In the genomic region with DNA sequence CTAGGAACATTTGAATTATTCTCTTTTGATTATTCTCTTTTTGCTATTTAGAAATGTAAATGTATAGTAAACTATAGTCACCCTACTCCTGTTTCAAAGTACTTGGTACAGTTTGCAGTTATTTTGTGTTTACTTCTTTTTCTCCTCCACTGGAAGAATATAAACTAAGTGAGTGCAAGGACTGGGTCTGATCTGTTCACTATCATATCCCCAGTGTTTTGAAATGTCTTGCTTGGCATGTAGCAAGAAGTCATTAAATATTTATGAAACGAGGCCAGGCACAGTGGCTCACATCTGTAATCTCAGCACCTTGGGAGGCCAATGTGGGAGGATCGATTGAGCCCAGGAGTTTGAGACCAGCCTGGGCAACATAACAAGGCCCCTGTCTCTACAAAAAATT, we compare ENCODE assay signal across 25 cellular contexts. TPM values are rescaled to one million over a fixed set of nuclear protein-coding genes. Genes with fewer than 3 reads are reported as not detected.
A peak's percentile ranks its signal among the peaks of the same experiment; 100 is the strongest.
DNase-seq lines count a peak whose midpoint lies in the region; ATAC-seq, FAIRE-seq and TF ChIP-seq lines count a peak whose summit lies in the region.
"Had no signal": no experiment of that assay in that cellular context is flagged by ENCODE, and none has a peak within 500 bp of the region (broad histone marks: within the 10 kb centered on the region; RNA-seq: fewer than 3 reads in every experiment).

No MANE protein-coding gene starts in this region.

- H2BK15ac ChIP-seq in IMR-90 (ENCODE audit: low read depth, low read length): no peak overlapping the region

- DNase-seq in cardiac muscle cell (ENCODE audit: low read depth in 1 of 2, low spot score in 1 of 2) (no peak), left ventricle myocardium superior (no peak), IMR-90 (no peak), fibroblast of villous mesenchyme (ENCODE audit: low read depth) (peak; percentile 62), small intestine (no peak), HAP-1 (ENCODE audit: low spot score in 2 of 2) (no peak)
- DNase-seq in activated naive CD4-positive, alpha-beta T cell (lab: John Stamatoyannopoulos, UW): no peak
- DNase-seq: ACHN; Caco-2; CD4-positive, alpha-beta T cell; DMS 273 treated with DMSO at 0.1 percent for 48 hours; DMS79 treated with DMSO at 0.1 percent for 48 hours; H7; KBM-7; MM.1S; NCI-H1048; NCI-H1417 treated with DMSO at 0.1 percent for 48 hours; NCI-H187; NCI-H446; NCI-H526 treated with DMSO at 0.1 percent for 48 hours; OCI-M1 had no signal

- H3K79me1 ChIP-seq in IMR-90 (ENCODE audit: low read depth in 1 of 2, low read length in 2 of 2): peaks cover 34 to 61% of the 10 kb centered on the region in 2 experiments

- peaks cover 8% of the 10 kb centered on the region; the same call in 1 of the 2 replicates for H4K20me1 ChIP-seq in IMR-90 (ENCODE audit: insufficient read depth, low read length)

- no peak for TF ChIP-seq RAD21 in IMR-90 (IDR thresholded peaks at IDR 0.05; ENCODE audit: low read length)

- CTCF ChIA-PET in IMR-90 (lab: Yijun Ruan, JAX): interaction anchor here (1.9 kb wide), 1 partner anchor 14 kb away, joined by 4 read pairs; no protein-coding TSS in a partner anchor

- no peak for TF ChIP-seq CTCF in cardiac muscle cell (IDR thresholded peaks at IDR 0.05; ENCODE audit: low read depth, low read length)
- TF ChIP-seq CTCF in IMR-90 (conservative IDR thresholded peaks at IDR 0.05; ENCODE audit: low read depth, low read length): no peak
- TF ChIP-seq CTCF in fibroblast of villous mesenchyme (IDR thresholded peaks at IDR 0.05; ENCODE audit: insufficient read depth, low read depth, low read length): no peak

- H3K27me3 ChIP-seq in cardiac muscle cell (no peaks in the 10 kb centered on the region), IMR-90 (ENCODE audit: control insufficient read depth, insufficient read depth, low read length) (no peaks in the 10 kb centered on the region), small intestine (ENCODE audit: control insufficient read depth in 2 of 2, insufficient read depth in 2 of 2, low read length in 2 of 2) (no peaks in the 10 kb centered on the region), HAP-1 (ENCODE audit: low read depth) (no peaks in the 10 kb centered on the region)
- H3K27me3 ChIP-seq: BLaER1 had no signal

- POLR2A ChIA-PET in IMR-90 (lab: Charles Lee; ENCODE audit: unreplicated experiment): no interaction called here

- in situ Hi-C loops in IMR-90 (cut with MboI; ENCODE audit: low sequenced_read_pairs) (no loop called here), HAP-1 (cut with MboI; ENCODE audit: low sequenced_read_pairs) (no loop called here)

- H3K4me2 ChIP-seq in IMR-90 (ENCODE audit: low read depth, low read length): no peak overlapping the region
- H3K4me2 ChIP-seq: BLaER1 had no signal

- no peaks in the 10 kb centered on the region for H3K9me3 ChIP-seq in cardiac muscle cell (ENCODE audit: low read depth)
- H3K9me3 ChIP-seq in IMR-90 (ENCODE audit: control insufficient read depth, insufficient read depth, low read length): no peaks in the 10 kb centered on the region
- no peaks in the 10 kb centered on the region for H3K9me3 ChIP-seq in small intestine (ENCODE audit: control insufficient read depth, low read depth)
- no peaks in the 10 kb centered on the region for H3K9me3 ChIP-seq in HAP-1
- H3K9me3 ChIP-seq: BLaER1, Caco-2 had no signal

- dilution Hi-C loops in IMR-90 (cut with HindIII; ENCODE audit: low sequenced_read_pairs, unreplicated experiment): no loop called here

- no peak overlapping the region for H2BK20ac ChIP-seq in IMR-90 (ENCODE audit: low read depth, low read length)

- H3K4me3 ChIP-seq in cardiac muscle cell (no peak overlapping the region), IMR-90 (ENCODE audit: insufficient read depth, low read depth, low read length) (no peak overlapping the region), fibroblast of villous mesenchyme (ENCODE audit: low read depth, low read length) (no peak overlapping the region), small intestine (ENCODE audit: low read depth in 1 of 2, low read length in 2 of 2) (no peak overlapping the region), HAP-1 (no peak overlapping the region)
- H3K4me3 ChIP-seq: BLaER1 had no signal

- intact Hi-C loops in left ventricle myocardium superior (cut with micrococcal nuclease) (no loop called here), IMR-90 (cut with micrococcal nuclease) (no loop called here)

- H3K4ac ChIP-seq in IMR-90 (ENCODE audit: low read depth, low read length): 0 out of 2 replicates have a peak overlapping the region, but pooled peaks have one; percentile 35

- H3K9ac ChIP-seq in IMR-90 (ENCODE audit: low read depth, low read length): no peak overlapping the region
- H3K9ac ChIP-seq: BLaER1 had no signal

- ATAC-seq in left ventricle myocardium superior (no peak), IMR-90 (ENCODE audit: low read depth) (peak; percentile 53), GM21381 (IDR thresholded peaks at IDR 0.05; ENCODE audit: unreplicated experiment) (no peak)

- H3K18ac ChIP-seq in IMR-90 (ENCODE audit: low read depth, low read length): peak overlapping the region; percentile 38; the same call in 1 of the 2 replicates

- H2BK120ac ChIP-seq in IMR-90 (ENCODE audit: low read depth, low read length): no peak overlapping the region

- FAIRE-seq in small intestine (lab: Jason Lieb, UNC): peak; percentile 5
- FAIRE-seq: RCC 7860 had no signal

- no peak overlapping the region for H2AK9ac ChIP-seq in IMR-90 (replicated peaks; ENCODE audit: low read depth, low read length, poor library complexity)

- no peak for TF ChIP-seq POLR2A in IMR-90 (IDR thresholded peaks at IDR 0.05; ENCODE audit: low read depth, low read length)

- H3K27ac ChIP-seq in cardiac muscle cell (peak overlapping the region; percentile 89), IMR-90 (ENCODE audit: insufficient read depth, low read length) (peak overlapping the region; percentile 68; the same call in 1 of the 2 replicates), small intestine (ENCODE audit: low read depth in 1 of 2, low read length in 1 of 2) (no peak overlapping the region)
- H3K27ac ChIP-seq: 22Rv1, BLaER1 had no signal

- no TSS peak for BruUV-seq in IMR-90 (replicated peaks; lab: Mats Ljungman, UMichigan)

- H3K9me1 ChIP-seq in IMR-90 (ENCODE audit: insufficient read depth, low read length): peaks cover 5% of the 10 kb centered on the region

- peaks cover 4% of the 10 kb centered on the region for H3K36me3 ChIP-seq in cardiac muscle cell
- peaks cover 7% of the 10 kb centered on the region for H3K36me3 ChIP-seq in IMR-90 (ENCODE audit: control insufficient read depth, insufficient read depth, low read length)
- peaks cover 5 to 8% of the 10 kb centered on the region in 2 donors for H3K36me3 ChIP-seq in small intestine (ENCODE audit: control insufficient read depth in 2 of 2, insufficient read depth in 2 of 2, low read length in 2 of 2)
- H3K36me3 ChIP-seq in HAP-1 (replicated peaks): no peaks in the 10 kb centered on the region

- no peak overlapping the region; a peak in 1 of 4 replicates for H4K8ac ChIP-seq in IMR-90 (ENCODE audit: low read depth in 2 of 2, low read length in 2 of 2)

- no peak overlapping the region for H4K5ac ChIP-seq in IMR-90 (ENCODE audit: low read depth, low read length)

- 0% methylated on average over 1 of the region's 2 CpGs; no CpG with 5 or more reads in 1 of the 2 experiments for WGBS in IMR-90 (ENCODE audit: extremely low coverage in 2 of 2, insufficient read length in 1 of 2), 2 experiments
- WGBS in small intestine, 3 donors: 69 to 75% (median 74%) methylated on average over 2 of the region's 2 CpGs

- H2AFZ ChIP-seq in IMR-90 (replicated peaks; ENCODE audit: low read length, poor library complexity): no peak overlapping the region

- H3K23ac ChIP-seq in IMR-90 (ENCODE audit: low read depth, low read length): peak overlapping the region; percentile 64; the same call in 1 of the 2 replicates

- no peak overlapping the region for H4K91ac ChIP-seq in IMR-90 (ENCODE audit: insufficient read depth, low read depth, low read length)

- peak overlapping the region; percentile 24 for H2BK5ac ChIP-seq in IMR-90 (ENCODE audit: low read depth, low read length, poor library complexity, severe bottlenecking)

- no peak overlapping the region for H3K14ac ChIP-seq in IMR-90 (replicated peaks; ENCODE audit: low read depth, low read length)

- H3K4me1 ChIP-seq in cardiac muscle cell (ENCODE audit: low read depth) (peaks cover 34% of the 10 kb centered on the region), IMR-90 (ENCODE audit: control insufficient read depth, insufficient read depth, low read length) (peaks cover 8% of the 10 kb centered on the region), small intestine (ENCODE audit: control insufficient read depth in 2 of 2, insufficient read depth in 1 of 2, low read depth in 1 of 2, low read length in 1 of 2) (no peaks in the 10 kb centered on the region), HAP-1 (no peaks in the 10 kb centered on the region)
- H3K4me1 ChIP-seq: BLaER1 had no signal

- 0 out of 2 replicates have a peak overlapping the region, but pooled peaks have one; percentile 4 for H3K56ac ChIP-seq in IMR-90 (ENCODE audit: extremely low read depth, insufficient read depth, low read length)

- no peak overlapping the region for H2AK5ac ChIP-seq in IMR-90 (ENCODE audit: low read depth, low read length)

TF ChIP-seq in IMR-90, 13 proteins besides CTCF, POLR2A, EP300 and RAD21 (continues in another document):
- no peak for TF ChIP-seq USF2 (IDR thresholded peaks at IDR 0.05; ENCODE audit: low read depth, low read length)
- TF ChIP-seq MXI1 (IDR thresholded peaks at IDR 0.05; ENCODE audit: borderline replicate concordance, low read depth, low read length): no peak
- TF ChIP-seq FOS (IDR thresholded peaks at IDR 0.05; ENCODE audit: low read depth, low read length): no peak
- no peak for TF ChIP-seq CEBPB (IDR thresholded peaks at IDR 0.05; ENCODE audit: low read depth, low read length)
- TF ChIP-seq RCOR1 (IDR thresholded peaks at IDR 0.05; ENCODE audit: insufficient replicate concordance, low read length): no peak
- TF ChIP-seq MAZ (IDR thresholded peaks at IDR 0.05; ENCODE audit: borderline replicate concordance, low read depth, low read length): no peak

RNA-seq across cellular contexts. Expression of gene PODN, which starts 35.8 kb away (rescaled TPM):
- total RNA-seq in cardiac muscle cell (3.7 and 6.5 TPM in 2 replicates), left ventricle myocardium superior (19.4 TPM), IMR-90 (2012; rRNA removed) (0.54 and 0.56 TPM in 2 replicates), fibroblast of villous mesenchyme (8.7 and 9.1 TPM in 2 replicates)
- polyA plus RNA-seq in cardiac muscle cell (2.6 and 2.8 TPM in 2 replicates), IMR-90 (2012; rRNA removed) (5.4 and 6.2 TPM in 2 replicates), small intestine (10 to 100 TPM in 1 of 3 donors, 1 to 10 TPM in 1, under 1 TPM in 1; 0.45 to 26.4 (median 1.6) TPM)
- polyA plus RNA-seq in IMR-90 (2012; cell fraction: cytosol; rRNA removed): 4.1 and 10.2 TPM in 2 replicates
- polyA plus RNA-seq in IMR-90 (2012; cell fraction: nucleus; rRNA removed; ENCODE audit: low replicate concordance): 28.0 and 31.3 TPM in 2 replicates
- total RNA-seq: Caco-2; CD4-positive, alpha-beta T cell; H7 had no signal

Comparison
In these comparisons a context has a peak if more than half of its experiments do, and no peak if none do; other contexts are left out.
1. H3K27ac ChIP-seq: peak in cardiac muscle cell (single experiment) and IMR-90 (single experiment); none in small intestine (0 of 2).